In the genomic region with DNA sequence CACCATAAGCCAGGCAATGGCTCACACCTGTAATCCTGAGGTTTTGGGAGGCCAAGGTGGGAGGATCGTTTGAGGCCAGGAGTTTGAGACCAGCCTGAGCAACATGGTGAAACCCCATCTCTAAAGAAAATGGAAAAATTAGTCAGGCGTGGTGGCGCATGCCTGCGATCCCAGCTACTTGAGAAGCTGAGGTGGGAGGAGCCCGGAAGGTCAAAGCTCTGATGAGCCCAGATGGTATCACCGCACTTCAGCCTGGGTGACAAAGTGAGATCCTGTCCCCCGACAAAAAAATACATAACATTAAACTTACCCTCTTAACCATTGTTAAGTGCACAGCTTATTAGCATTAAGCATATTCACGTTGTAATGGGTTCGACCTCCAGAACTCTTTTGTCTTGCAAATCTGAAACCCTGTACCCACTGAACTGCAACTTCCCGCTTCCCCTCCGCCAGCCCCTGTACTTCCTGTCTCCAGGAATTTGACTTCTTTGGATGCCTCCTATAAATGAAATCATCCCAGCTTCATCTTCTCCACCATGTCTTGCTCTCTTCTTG, we compare ENCODE assay signal across 1 cellular context.
TF ChIP-seq lines count a peak whose summit lies in the region.

No MANE protein-coding gene starts in this region.

TF ChIP-seq in H1, 55 proteins besides CTCF, POLR2A, EP300 and RAD21:
- TF ChIP-seq RXRA (IDR thresholded peaks at IDR 0.05; ENCODE audit: insufficient read depth, low read depth, low read length) (no peak), BRCA1 (IDR thresholded peaks at IDR 0.05; ENCODE audit: low read depth, low read length) (no peak), SIN3A (conservative IDR thresholded peaks at IDR 0.05 in 1 of 2, IDR thresholded peaks at IDR 0.05 in 1 of 2; ENCODE audit: low read depth in 1 of 2, low read length in 2 of 2) (no peak), TCF12 (IDR thresholded peaks at IDR 0.05; ENCODE audit: low read depth, low read length) (no peak), GTF2F1 (IDR thresholded peaks at IDR 0.05; ENCODE audit: borderline replicate concordance, low read depth, low read length) (no peak), ASH2L (IDR thresholded peaks at IDR 0.05; ENCODE audit: low read length) (no peak), SRF (IDR thresholded peaks at IDR 0.05; ENCODE audit: low read depth, low read length) (no peak), CBX5 (IDR thresholded peaks at IDR 0.05; ENCODE audit: low read depth, low read length) (no peak), KDM1A (IDR thresholded peaks at IDR 0.05; ENCODE audit: borderline replicate concordance, low read length) (no peak), EZH2 (IDR thresholded peaks at IDR 0.05; ENCODE audit: low read depth, low read length, severe bottlenecking) (no peak), POLR2AphosphoS5 (IDR thresholded peaks at IDR 0.05; ENCODE audit: low read depth, low read length) (no peak), FOSL1 (IDR thresholded peaks at IDR 0.05; ENCODE audit: insufficient read depth, low read depth, low read length) (no peak), NRF1 (IDR thresholded peaks at IDR 0.05; ENCODE audit: low read depth, low read length) (no peak), RNF2 (IDR thresholded peaks at IDR 0.05; ENCODE audit: borderline replicate concordance, low read depth, low read length, missing control alignments, poor library complexity, severe bottlenecking) (no peak), CEBPB (IDR thresholded peaks at IDR 0.05; ENCODE audit: low read depth, low read length) (no peak), SIRT6 (IDR thresholded peaks at IDR 0.05; ENCODE audit: low read length) (no peak)
- TF ChIP-seq, protein P1, sequence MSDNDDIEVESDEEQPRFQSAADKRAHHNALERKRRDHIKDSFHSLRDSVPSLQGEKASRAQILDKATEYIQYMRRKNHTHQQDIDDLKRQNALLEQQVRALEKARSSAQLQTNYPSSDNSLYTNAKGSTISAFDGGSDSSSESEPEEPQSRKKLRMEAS (IDR thresholded peaks at IDR 0.05), result no peak
- TF ChIP-seq, protein P2, sequence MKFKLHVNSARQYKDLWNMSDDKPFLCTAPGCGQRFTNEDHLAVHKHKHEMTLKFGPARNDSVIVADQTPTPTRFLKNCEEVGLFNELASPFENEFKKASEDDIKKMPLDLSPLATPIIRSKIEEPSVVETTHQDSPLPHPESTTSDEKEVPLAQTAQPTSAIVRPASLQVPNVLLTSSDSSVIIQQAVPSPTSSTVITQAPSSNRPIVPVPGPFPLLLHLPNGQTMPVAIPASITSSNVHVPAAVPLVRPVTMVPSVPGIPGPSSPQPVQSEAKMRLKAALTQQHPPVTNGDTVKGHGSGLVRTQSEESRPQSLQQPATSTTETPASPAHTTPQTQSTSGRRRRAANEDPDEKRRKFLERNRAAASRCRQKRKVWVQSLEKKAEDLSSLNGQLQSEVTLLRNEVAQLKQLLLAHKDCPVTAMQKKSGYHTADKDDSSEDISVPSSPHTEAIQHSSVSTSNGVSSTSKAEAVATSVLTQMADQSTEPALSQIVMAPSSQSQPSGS (IDR thresholded peaks at IDR 0.05; ENCODE audit: low read length), result no peak
- TF ChIP-seq, protein P3, sequence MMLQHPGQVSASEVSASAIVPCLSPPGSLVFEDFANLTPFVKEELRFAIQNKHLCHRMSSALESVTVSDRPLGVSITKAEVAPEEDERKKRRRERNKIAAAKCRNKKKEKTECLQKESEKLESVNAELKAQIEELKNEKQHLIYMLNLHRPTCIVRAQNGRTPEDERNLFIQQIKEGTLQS (IDR thresholded peaks at IDR 0.05; ENCODE audit: insufficient read depth, low read depth, low read length), result no peak
